1 cellular context compared by ENCODE assay signal in genomic region chr6:30219244-30219643, GRCh38.
TF ChIP-seq lines count a peak whose summit lies in the region.

No MANE protein-coding gene starts in this region.

TF ChIP-seq in HepG2, 621 proteins besides CTCF, POLR2A, EP300 and RAD21 (continued from another document and continues in another):
- TF ChIP-seq ZNF142 (CRISPR knock-in tag; IDR thresholded peaks at IDR 0.05) = no peak
- TF ChIP-seq NFRKB (IDR thresholded peaks at IDR 0.05) = no peak
- TF ChIP-seq SNAPC4 (CRISPR knock-in tag; IDR thresholded peaks at IDR 0.05) = no peak
- TF ChIP-seq FOSL2 (CRISPR knock-in tag; IDR thresholded peaks at IDR 0.05) = 0 out of 2 replicates have a peak, but pooled peaks have one; percentile 18
- TF ChIP-seq ZBTB7B (CRISPR knock-in tag; IDR thresholded peaks at IDR 0.05) = no peak
- TF ChIP-seq ERF (CRISPR knock-in tag; IDR thresholded peaks at IDR 0.05) = peak; percentile 64; the same call in 1 of the 2 replicates
- TF ChIP-seq POGZ (CRISPR knock-in tag; IDR thresholded peaks at IDR 0.05) = peak; percentile 48; the same call in 1 of the 2 replicates
- TF ChIP-seq MAF1 (CRISPR knock-in tag; IDR thresholded peaks at IDR 0.05; ENCODE audit: borderline replicate concordance) = no peak
- TF ChIP-seq IRX3 (CRISPR knock-in tag; IDR thresholded peaks at IDR 0.05; ENCODE audit: borderline replicate concordance, low read depth) = no peak; the same call in 1 of the 2 replicates
- TF ChIP-seq ZNF784 (CRISPR knock-in tag; IDR thresholded peaks at IDR 0.05; ENCODE audit: borderline replicate concordance) = peak; percentile 84
- TF ChIP-seq KMT2B (CRISPR knock-in tag; IDR thresholded peaks at IDR 0.05) = peak; percentile 57; the same call in 1 of the 2 replicates
- no peak for TF ChIP-seq ZNF329 (CRISPR knock-in tag; IDR thresholded peaks at IDR 0.05; ENCODE audit: low read depth)
- no peak for TF ChIP-seq ZMAT3 (CRISPR knock-in tag; conservative IDR thresholded peaks at IDR 0.05)
- TF ChIP-seq CHD2 (IDR thresholded peaks at IDR 0.05; ENCODE audit: low read depth, low read length) = no peak
- peak; percentile 78 for TF ChIP-seq ARID3A (IDR thresholded peaks at IDR 0.05; ENCODE audit: low read depth, low read length)
- no peak for TF ChIP-seq GTF3A (CRISPR knock-in tag; conservative IDR thresholded peaks at IDR 0.05)
- peak; percentile 68 for TF ChIP-seq SAP130 (CRISPR knock-in tag; IDR thresholded peaks at IDR 0.05; ENCODE audit: low read depth)
- peak; percentile 59 for TF ChIP-seq HDAC2 (CRISPR knock-in tag; IDR thresholded peaks at IDR 0.05)
- TF ChIP-seq MAX (IDR thresholded peaks at IDR 0.05) = no peak
- no peak for TF ChIP-seq ZNF646 (CRISPR knock-in tag; IDR thresholded peaks at IDR 0.05)
- peak; percentile 32; the same call in 1 of the 2 replicates for TF ChIP-seq SALL1 (CRISPR knock-in tag; IDR thresholded peaks at IDR 0.05)
- no peak for TF ChIP-seq CHD4 (IDR thresholded peaks at IDR 0.05; ENCODE audit: borderline replicate concordance, low read length)
- TF ChIP-seq DRAP1 (CRISPR knock-in tag; IDR thresholded peaks at IDR 0.05) = peak; percentile 50; the same call in 1 of the 2 replicates
- TF ChIP-seq AKAP8 (CRISPR knock-in tag; IDR thresholded peaks at IDR 0.05) = no peak
- TF ChIP-seq ZNF550 (CRISPR knock-in tag; IDR thresholded peaks at IDR 0.05; ENCODE audit: borderline replicate concordance) = no peak
- TF ChIP-seq ZNF687 (CRISPR knock-in tag; IDR thresholded peaks at IDR 0.05) = peak; percentile 11; the same call in 1 of the 2 replicates
- TF ChIP-seq ISX (CRISPR knock-in tag; conservative IDR thresholded peaks at IDR 0.05) = no peak
- no peak for TF ChIP-seq PCBP2 (optimal IDR thresholded peaks at IDR 0.05; ENCODE audit: low read depth, low read length, poor library complexity, severe bottlenecking)
- TF ChIP-seq KAT8 (CRISPR knock-in tag; IDR thresholded peaks at IDR 0.05) = peak; percentile 71
- TF ChIP-seq NBN (conservative IDR thresholded peaks at IDR 0.05) = no peak
- TF ChIP-seq ZNF792 (CRISPR knock-in tag; IDR thresholded peaks at IDR 0.05) = peak; percentile 72
- no peak for TF ChIP-seq ZNF766 (CRISPR knock-in tag; IDR thresholded peaks at IDR 0.05; ENCODE audit: borderline replicate concordance)
